ENCODE assay signal across 9 cellular contexts in genomic region chr5:149636861-149637246, GRCh38. TPM values are rescaled to one million over a fixed set of nuclear protein-coding genes. Genes with fewer than 3 reads are reported as not detected.
A peak's percentile ranks its signal among the peaks of the same experiment; 100 is the strongest.
DNase-seq lines count a peak whose midpoint lies in the region; ATAC-seq and TF ChIP-seq lines count a peak whose summit lies in the region.
"Had no signal": no experiment of that assay in that cellular context is flagged by ENCODE, and none has a peak within 500 bp of the region (broad histone marks: within the 10 kb centered on the region; RNA-seq: fewer than 3 reads in every experiment).

No MANE protein-coding gene starts in this region.

- H3K4me2 ChIP-seq in neural progenitor cell, result no peak overlapping the region

- H3K4me1 Mint-ChIP-seq in neural progenitor cell, result peaks cover 31% of the 10 kb centered on the region

- no peak overlapping the region for H3K27ac Mint-ChIP-seq in neural progenitor cell
- H3K27ac Mint-ChIP-seq: dendritic cell treated with granulocyte-macrophage colony-stimulating factor and Interleukin-4, amounts not matched to agents 40 ng/mL and 50 ng/mL, for 4 days had no signal

- no peaks in the 10 kb centered on the region for H3K36me3 Mint-ChIP-seq in neural progenitor cell

- H3F3A ChIP-seq in neural progenitor cell (ENCODE audit: low read depth), result no peaks in the 10 kb centered on the region

- no peaks in the 10 kb centered on the region for H3K9me3 Mint-ChIP-seq in neural progenitor cell
- H3K9me3 Mint-ChIP-seq: dendritic cell treated with granulocyte-macrophage colony-stimulating factor and Interleukin-4, amounts not matched to agents 40 ng/mL and 50 ng/mL, for 4 days had no signal

- TF ChIP-seq CTCF in foreskin keratinocyte (conservative IDR thresholded peaks at IDR 0.05), result peak; percentile 93
- peak; percentile 77 for TF ChIP-seq CTCF in neural progenitor cell (IDR thresholded peaks at IDR 0.05)

- peaks cover 36% of the 10 kb centered on the region for H3K4me1 ChIP-seq in foreskin keratinocyte
- peaks cover 8% of the 10 kb centered on the region for H3K4me1 ChIP-seq in neural progenitor cell

- H3K4me3 Mint-ChIP-seq in neural progenitor cell, result no peak overlapping the region
- H3K4me3 Mint-ChIP-seq: dendritic cell treated with granulocyte-macrophage colony-stimulating factor and Interleukin-4, amounts not matched to agents 40 ng/mL and 50 ng/mL, for 4 days had no signal

- peak overlapping the region; percentile 100 for H3K27ac ChIP-seq in foreskin keratinocyte
- H3K27ac ChIP-seq in neural progenitor cell, result no peak overlapping the region

- DNase-seq in NCI-H2171 treated with DMSO at 0.1 percent for 48 hours (lab: John Stamatoyannopoulos, UW), result peak; percentile 41
- no peak for DNase-seq in NCI-H2171 (lab: John Stamatoyannopoulos, UW)
- peak; percentile 68 for DNase-seq in NCI-H510A treated with DMSO at 0.1 percent for 48 hours (lab: John Stamatoyannopoulos, UW)
- peak; percentile 70 for DNase-seq in activated CD8-positive, alpha-beta memory T cell treated with anti-CD3 and anti-CD28 coated beads, Interleukin-2, amount 50 U/mL, for 4 hours
- DNase-seq in foreskin keratinocyte, result peak in 1 of 2 donors; percentile 63
- peak; percentile 80 for DNase-seq in neural progenitor cell (ENCODE audit: low spot score)

- H3K4me3 ChIP-seq in neural progenitor cell, result no peak overlapping the region

- no peaks in the 10 kb centered on the region for H3K79me2 ChIP-seq in neural progenitor cell (ENCODE audit: low read depth)

- no peaks in the 10 kb centered on the region for H3K36me3 ChIP-seq in neural progenitor cell

- no peak overlapping the region for H2AFZ ChIP-seq in neural progenitor cell (replicated peaks)

- no peak overlapping the region for H3K9ac ChIP-seq in neural progenitor cell

- H3K27me3 Mint-ChIP-seq in neural progenitor cell (ENCODE audit: insufficient read depth, low read depth), result no peaks in the 10 kb centered on the region
- H3K27me3 Mint-ChIP-seq: dendritic cell treated with granulocyte-macrophage colony-stimulating factor and Interleukin-4, amounts not matched to agents 40 ng/mL and 50 ng/mL, for 4 days had no signal

- H4K20me1 ChIP-seq in neural progenitor cell (ENCODE audit: low read depth), result no peaks in the 10 kb centered on the region

- ATAC-seq in HG02798 (IDR thresholded peaks at IDR 0.05; ENCODE audit: poor library complexity, unreplicated experiment) (peak; percentile 67), foreskin keratinocyte (no peak), GM21528 (IDR thresholded peaks at IDR 0.05; ENCODE audit: low FRiP score, unreplicated experiment) (no peak)

- no peaks in the 10 kb centered on the region for H3K9me3 ChIP-seq in neural progenitor cell (ENCODE audit: low read depth)

- H3K27me3 ChIP-seq in foreskin keratinocyte, result no peaks in the 10 kb centered on the region
- H3K27me3 ChIP-seq in neural progenitor cell, result no peaks in the 10 kb centered on the region

RNA-seq across cellular contexts. Expression of gene ARHGEF37, which starts 55.6 kb away (rescaled TPM):
- total RNA-seq in foreskin keratinocyte, result 2.6 and 2.7 TPM in 2 replicates
- 0.96 and 1.2 TPM in 2 replicates for polyA plus RNA-seq in foreskin keratinocyte
- total RNA-seq in neural progenitor cell (ENCODE audit: low replicate concordance), result 0.99 and 1.7 TPM in 2 replicates
